Comparison of ENCODE assay signal across 8 cellular contexts in the genomic region with DNA sequence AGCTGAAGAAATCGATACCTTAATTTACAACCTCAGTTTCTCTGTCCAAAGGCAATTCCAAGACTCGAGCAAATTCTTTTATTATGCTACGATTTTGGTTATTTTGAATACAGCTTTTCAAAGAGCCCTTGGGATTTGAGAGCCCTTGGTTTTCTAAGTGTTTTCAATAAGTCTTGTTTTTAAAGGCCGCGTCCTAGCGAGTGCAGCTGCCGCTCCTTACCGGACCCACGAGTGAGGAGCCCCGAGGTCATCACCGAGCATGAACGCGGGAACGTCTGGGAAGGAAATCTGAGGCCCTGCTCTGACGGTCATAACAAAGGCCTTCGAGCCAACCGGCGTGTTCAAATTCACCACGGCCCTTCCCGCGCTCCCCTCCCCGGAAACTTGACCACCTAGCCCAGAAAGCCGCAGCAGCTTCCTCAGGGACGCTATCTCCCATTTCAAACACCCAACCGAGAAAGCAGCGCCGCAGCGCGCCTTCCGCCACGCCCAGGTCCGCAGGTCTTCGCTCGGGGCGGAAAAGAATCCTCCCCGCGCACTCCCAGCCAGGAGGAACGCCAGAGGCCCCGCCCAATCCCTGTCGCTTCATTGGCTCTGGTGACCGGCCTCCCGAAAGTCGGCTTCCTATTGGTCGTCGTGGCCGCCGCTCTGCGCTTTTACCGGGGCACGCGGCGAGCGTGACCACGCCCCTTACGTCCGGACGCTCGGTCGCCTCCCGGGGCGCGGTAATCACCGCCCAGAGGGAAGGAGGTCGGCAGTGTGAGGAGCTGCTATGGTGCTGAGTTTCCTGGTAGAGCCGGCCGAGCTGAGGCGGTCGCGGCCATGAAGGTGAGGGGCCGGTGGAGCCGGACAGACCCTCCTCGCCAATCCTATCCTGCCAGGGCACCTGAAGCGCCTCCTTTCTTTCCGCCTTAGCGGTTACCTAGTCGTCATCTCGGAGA. TPM values are rescaled to one million over a fixed set of nuclear protein-coding genes. Genes with fewer than 3 reads are reported as not detected.
A peak's percentile ranks its signal among the peaks of the same experiment; 100 is the strongest.
DNase-seq lines count a peak whose midpoint lies in the region; ATAC-seq, FAIRE-seq and TF ChIP-seq lines count a peak whose summit lies in the region.

A gene with protein sequence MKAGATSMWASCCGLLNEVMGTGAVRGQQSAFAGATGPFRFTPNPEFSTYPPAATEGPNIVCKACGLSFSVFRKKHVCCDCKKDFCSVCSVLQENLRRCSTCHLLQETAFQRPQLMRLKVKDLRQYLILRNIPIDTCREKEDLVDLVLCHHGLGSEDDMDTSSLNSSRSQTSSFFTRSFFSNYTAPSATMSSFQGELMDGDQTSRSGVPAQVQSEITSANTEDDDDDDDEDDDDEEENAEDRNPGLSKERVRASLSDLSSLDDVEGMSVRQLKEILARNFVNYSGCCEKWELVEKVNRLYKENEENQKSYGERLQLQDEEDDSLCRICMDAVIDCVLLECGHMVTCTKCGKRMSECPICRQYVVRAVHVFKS (plus strand): TSS at position 728 of the 941 bp plus-strand sequence. CDS start 95 bp downstream, at position 823.

- DNase-seq in NCI-H2029 (lab: John Stamatoyannopoulos, UW) = peak; percentile 98
- DNase-seq in T-helper 22 cell (ENCODE audit: low read depth) = peak; percentile 98
- peak; percentile 94 for DNase-seq in astrocyte (ENCODE audit: low read depth)
- DNase-seq in right cardiac atrium = peak; percentile 99 to 100 (median 100)
- peak; percentile 97 for DNase-seq in putamen (ENCODE audit: low spot score)
- DNase-seq in vagina (ENCODE audit: extremely low spot score in 2 of 2) = peak; percentile 97 to 98

- H3K27me3 ChIP-seq in astrocyte (ENCODE audit: insufficient read depth, low read length) (no peaks in the 10 kb centered on the region), right cardiac atrium (ENCODE audit: control insufficient read depth, insufficient read depth) (no peaks in the 10 kb centered on the region), vagina (no peaks in the 10 kb centered on the region)

- peak within 1 kb of the TSS; percentile 96 for H3K27ac Mint-ChIP-seq in astrocyte (ENCODE audit: unreplicated experiment)

- no peaks in the 10 kb centered on the region for H3K27me3 Mint-ChIP-seq in astrocyte (ENCODE audit: low read depth, unreplicated experiment)

- no peaks in the 10 kb centered on the region for H3K36me3 Mint-ChIP-seq in astrocyte (ENCODE audit: low read depth, unreplicated experiment)

- H3K36me3 ChIP-seq in astrocyte (ENCODE audit: insufficient read depth, low read length) = peaks cover 7% of the 10 kb centered on the region
- H3K36me3 ChIP-seq in vagina = no peaks in the 10 kb centered on the region

- H3K9me3 ChIP-seq in astrocyte (ENCODE audit: insufficient read depth, low read depth, low read length) = no peaks in the 10 kb centered on the region
- no peaks in the 10 kb centered on the region for H3K9me3 ChIP-seq in right cardiac atrium (ENCODE audit: control insufficient read depth, low read length)
- H3K9me3 ChIP-seq in vagina = no peaks in the 10 kb centered on the region

- H3K79me2 ChIP-seq in astrocyte (ENCODE audit: insufficient read depth, low read length) = peaks cover 45% of the 10 kb centered on the region

- WGBS in right cardiac atrium = under 1% methylated on average over 77 of the region's 77 CpGs

- H3K27ac ChIP-seq in astrocyte (ENCODE audit: low read depth, low read length) (peak within 1 kb of the TSS; percentile 78), right cardiac atrium (ENCODE audit: low read length) (peak within 1 kb of the TSS; percentile 80), vagina (peak within 1 kb of the TSS; percentile 79)

- H3K4me1 ChIP-seq in astrocyte (ENCODE audit: insufficient read depth, low read length) = peaks cover 9% of the 10 kb centered on the region
- peaks cover 3% of the 10 kb centered on the region for H3K4me1 ChIP-seq in right cardiac atrium (ENCODE audit: control insufficient read depth, insufficient read depth, low read length)
- H3K4me1 ChIP-seq in vagina = peaks cover 19% of the 10 kb centered on the region

- H2AFZ ChIP-seq in astrocyte (ENCODE audit: low read depth, low read length) = peak within 1 kb of the TSS; percentile 87

- intact Hi-C loops in right cardiac atrium (cut with DNase I) = no loop called here
- intact Hi-C loops in vagina (cut with DNase I) = no loop called here

- H3K4me3 Mint-ChIP-seq in astrocyte (ENCODE audit: unreplicated experiment) = peak within 1 kb of the TSS; percentile 91

- no peak for TF ChIP-seq CTCF in astrocyte (IDR thresholded peaks at IDR 0.05; ENCODE audit: insufficient read depth, low read depth, low read length)
- peak in 1 of 3 experiments; percentile 23 for TF ChIP-seq CTCF in vagina (IDR thresholded peaks at IDR 0.05)

- peak; percentile 99 for TF ChIP-seq POLR2A in GM18505 (IDR thresholded peaks at IDR 0.05; ENCODE audit: borderline replicate concordance, extremely low read depth, insufficient read depth, insufficient read length)
- TF ChIP-seq POLR2A in vagina (IDR thresholded peaks at IDR 0.05) = peak; percentile 48 to 78

- ATAC-seq in GM18505 (IDR thresholded peaks at IDR 0.05; ENCODE audit: unreplicated experiment) = peak; percentile 91
- ATAC-seq in HG02973 (IDR thresholded peaks at IDR 0.05; ENCODE audit: unreplicated experiment) = peak; percentile 87
- ATAC-seq in right cardiac atrium = peak; percentile 99

- no peaks in the 10 kb centered on the region for H3K9me3 Mint-ChIP-seq in astrocyte (ENCODE audit: unreplicated experiment)

- H3K4me2 ChIP-seq in astrocyte (ENCODE audit: low read length) = peak within 1 kb of the TSS; percentile 94

- peak within 1 kb of the TSS; percentile 92 for H3K4me3 ChIP-seq in astrocyte (ENCODE audit: insufficient read depth, low read depth, low read length)
- peak within 1 kb of the TSS; percentile 79 for H3K4me3 ChIP-seq in right cardiac atrium (ENCODE audit: low read length)
- peak within 1 kb of the TSS; percentile 68 to 87 for H3K4me3 ChIP-seq in vagina

- H3K4me1 Mint-ChIP-seq in astrocyte (ENCODE audit: low read depth, unreplicated experiment) = peaks cover 12% of the 10 kb centered on the region

- no peak for FAIRE-seq in astrocyte (lab: Jason Lieb, UNC)

- H4K20me1 ChIP-seq in astrocyte (ENCODE audit: insufficient read depth, low read length) = peaks cover 16% of the 10 kb centered on the region

- peak within 1 kb of the TSS; percentile 91 for H3K9ac ChIP-seq in astrocyte (ENCODE audit: low read length)

RNA-seq across cellular contexts. Expression of the gene that starts here (rescaled TPM):
- total RNA-seq in astrocyte (35.4 and 37.7 TPM in 2 replicates), right cardiac atrium (10 to 100 TPM; 25.1 to 31.4 (median 26.1) TPM), vagina (30.2 TPM)
- 21.1 TPM for polyA plus RNA-seq in right cardiac atrium

Comparison
In these comparisons a context has a peak if more than half of its experiments do, and no peak if none do; other contexts are left out.
1. Peak in every context shown above with its lines: DNase-seq, ATAC-seq, H3K4me3 ChIP-seq and H3K27ac ChIP-seq.